ENCODE assay signal across 8 cellular contexts in genomic region chr11:85810871-85811611, GRCh38. TPM values are rescaled to one million over a fixed set of nuclear protein-coding genes. Genes with fewer than 3 reads are reported as not detected.
A peak's percentile ranks its signal among the peaks of the same experiment; 100 is the strongest.
DNase-seq lines count a peak whose midpoint lies in the region; ATAC-seq and TF ChIP-seq lines count a peak whose summit lies in the region.

A gene with protein sequence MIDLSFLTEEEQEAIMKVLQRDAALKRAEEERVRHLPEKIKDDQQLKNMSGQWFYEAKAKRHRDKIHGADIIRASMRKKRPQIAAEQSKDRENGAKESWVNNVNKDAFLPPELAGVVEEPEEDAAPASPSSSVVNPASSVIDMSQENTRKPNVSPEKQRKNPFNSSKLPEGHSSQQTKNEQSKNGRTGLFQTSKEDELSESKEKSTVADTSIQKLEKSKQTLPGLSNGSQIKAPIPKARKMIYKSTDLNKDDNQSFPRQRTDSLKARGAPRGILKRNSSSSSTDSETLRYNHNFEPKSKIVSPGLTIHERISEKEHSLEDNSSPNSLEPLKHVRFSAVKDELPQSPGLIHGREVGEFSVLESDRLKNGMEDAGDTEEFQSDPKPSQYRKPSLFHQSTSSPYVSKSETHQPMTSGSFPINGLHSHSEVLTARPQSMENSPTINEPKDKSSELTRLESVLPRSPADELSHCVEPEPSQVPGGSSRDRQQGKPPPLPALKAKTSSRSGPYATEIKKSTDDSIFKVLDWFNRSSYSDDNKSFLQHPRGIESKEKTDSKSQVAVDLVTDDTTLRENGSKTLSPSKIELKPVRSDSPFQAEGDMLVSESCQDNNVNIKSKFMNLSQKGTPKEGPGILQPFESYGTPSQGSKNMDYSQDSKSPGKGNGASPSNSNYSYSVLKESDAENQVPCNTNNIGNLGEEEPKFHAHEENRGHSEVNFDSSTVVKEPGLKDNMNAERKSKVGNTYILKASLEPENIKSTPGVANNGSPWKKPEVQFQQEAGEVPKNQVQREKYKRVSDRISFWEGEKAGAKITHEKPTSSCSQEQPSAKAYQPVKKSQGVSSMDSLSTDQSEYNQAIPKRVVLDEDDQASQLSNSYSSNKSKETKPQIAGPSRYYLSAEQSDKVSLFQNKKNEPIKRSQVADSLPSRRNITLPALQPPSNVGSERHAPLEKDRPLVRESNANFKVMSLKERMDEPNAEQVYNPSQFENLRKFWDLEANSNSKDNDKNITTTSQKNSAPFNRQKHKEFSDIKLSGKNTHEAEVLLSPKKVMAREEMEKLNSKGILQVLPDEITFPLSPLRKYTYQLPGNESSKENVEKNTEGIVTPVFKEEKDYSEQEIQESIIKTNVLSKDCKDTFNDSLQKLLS (N-terminal part only) (minus strand): TSS chr11:85811141. CDS start chr11:85757725, 53,416 bp downstream.

- no peaks in the 10 kb centered on the region for H3K9me3 Mint-ChIP-seq in chondrocyte (ENCODE audit: low read depth)

- peak; percentile 94 for ATAC-seq in HG02759 (IDR thresholded peaks at IDR 0.05; ENCODE audit: unreplicated experiment)

- H3K27ac Mint-ChIP-seq in chondrocyte (ENCODE audit: unreplicated experiment) = peak within 1 kb of the TSS; percentile 41

- DNase-seq in DMS153 treated with DMSO at 0.1 percent for 48 hours (lab: John Stamatoyannopoulos, UW; ENCODE audit: unreplicated experiment) = peak; percentile 13
- DNase-seq in DMS153 (lab: John Stamatoyannopoulos, UW) = no peak
- peak; percentile 12 to 54 for DNase-seq in NCI-H1930 (lab: John Stamatoyannopoulos, UW)
- DNase-seq in activated CD4-positive, alpha-beta T cell treated with anti-CD3 and anti-CD28 coated beads for 4 hours = peak; percentile 68 to 71
- DNase-seq in chondrocyte (ENCODE audit: low spot score) = no peak
- peak; percentile 89 for DNase-seq in left kidney (ENCODE audit: low read depth, low spot score)
- peak; percentile 46 to 71 (median 55) for DNase-seq in stimulated activated CD4-positive, alpha-beta T cell treated with anti-CD3 and anti-CD28 coated beads, Interleukin-1b, Interleukin-23, amount 100 ng/mL, for 24 hours (ENCODE audit: low read depth in 4 of 4, low spot score in 1 of 4)

- peak within 1 kb of the TSS; percentile 79 for H3K4me3 Mint-ChIP-seq in chondrocyte (ENCODE audit: unreplicated experiment)

- H3K36me3 Mint-ChIP-seq in chondrocyte (ENCODE audit: low read depth) = no peaks in the 10 kb centered on the region

- peak; percentile 44 for TF ChIP-seq CTCF in chondrocyte (IDR thresholded peaks at IDR 0.05)

- H3K4me1 Mint-ChIP-seq in chondrocyte (ENCODE audit: low read depth) = peaks cover 22% of the 10 kb centered on the region

- no peaks in the 10 kb centered on the region for H3K27me3 Mint-ChIP-seq in chondrocyte (ENCODE audit: low read depth)

RNA-seq across cellular contexts. Expression of the gene that starts here (rescaled TPM):
- 9.3 to 25.1 TPM (median 23.8 TPM) in 3 replicates for total RNA-seq in chondrocyte

Comparison
In these comparisons a context has a peak if more than half of its experiments do, and no peak if none do; other contexts are left out.
1. DNase-seq: peak in DMS153 treated with DMSO at 0.1 percent for 48 hours (single experiment), NCI-H1930 (2 of 2), activated CD4-positive, alpha-beta T cell treated with anti-CD3 and anti-CD28 coated beads for 4 hours (2 of 2), left kidney (single experiment) and stimulated activated CD4-positive, alpha-beta T cell treated with anti-CD3 and anti-CD28 coated beads, Interleukin-1b, Interleukin-23, amount 100 ng/mL, for 24 hours (4 of 4); none in DMS153 (single experiment) and chondrocyte (single experiment).